ENCODE assay signal across 8 cellular contexts in the genomic region with DNA sequence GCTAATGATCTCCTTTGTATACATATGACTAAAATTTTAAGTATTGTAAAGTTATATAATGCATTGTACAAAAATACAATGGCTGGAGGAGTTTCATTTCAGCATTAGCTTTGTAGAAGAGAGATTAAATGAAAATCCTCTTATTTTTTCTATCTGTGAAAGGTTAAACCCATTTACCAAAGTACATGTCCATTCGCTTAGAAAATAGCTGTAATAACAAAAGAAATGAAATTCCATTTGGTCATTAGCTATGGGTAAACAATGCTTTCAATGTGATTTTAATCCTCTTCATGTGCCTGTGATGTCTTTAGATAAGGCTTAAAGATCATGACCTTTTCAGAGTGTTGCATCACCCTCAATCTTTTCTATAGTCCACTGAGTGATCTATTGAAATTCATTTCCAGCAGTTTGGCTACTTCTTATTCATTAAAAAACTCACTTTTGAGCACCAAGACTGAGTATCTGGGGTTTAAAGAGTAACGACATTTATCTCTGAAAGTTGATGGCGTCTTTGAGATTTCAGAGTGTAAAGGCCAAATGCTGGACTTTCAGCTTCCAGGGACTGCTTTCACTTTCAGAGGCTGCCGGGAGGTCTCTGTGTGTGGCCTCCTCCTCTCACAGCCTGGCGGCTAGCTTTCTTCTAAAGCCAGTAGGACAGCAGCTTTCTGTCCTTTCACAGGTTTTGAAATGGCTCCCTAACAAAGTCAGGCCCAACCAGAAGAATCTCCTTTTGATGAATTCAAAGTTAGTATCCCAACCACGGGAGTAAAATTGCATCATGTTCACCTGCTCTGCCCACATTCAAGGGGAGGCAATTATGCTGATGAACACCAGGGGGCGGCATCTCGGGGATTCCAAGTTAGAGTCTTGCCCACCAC.
DNase-seq lines count a peak whose midpoint lies in the region; ATAC-seq, FAIRE-seq and TF ChIP-seq lines count a peak whose summit lies in the region.

No MANE protein-coding gene starts in this region.

- H3K9me2 ChIP-seq in GM23338 (ENCODE audit: insufficient read depth) (0 out of 2 replicates have a peak, but pooled peaks cover 4% of the 10 kb centered on the region), hepatocyte (replicated peaks; ENCODE audit: insufficient read depth) (no peaks in the 10 kb centered on the region)

- DNase-seq in D721Med (ENCODE audit: insufficient read length, low spot score) (no peak), GM23338 (ENCODE audit: low spot score) (peak; percentile 92), NOMO-1 treated with dmso at 0.1 percent for 144 hours (lab: John Stamatoyannopoulos, UW; ENCODE audit: unreplicated experiment) (peak; percentile 8), hepatocyte (ENCODE audit: low spot score) (peak; percentile 50), heart left ventricle (no peak), cerebellum (ENCODE audit: low spot score) (no peak)
- no peak for DNase-seq in activated T-cell treated with anti-CD3 and anti-CD28 coated beads, Interleukin-2, amount 50 U/mL, for 4 hours

- peak overlapping the region; percentile 66 for H3K27ac Mint-ChIP-seq in GM23338

- H3K36me3 ChIP-seq in GM23338 (ENCODE audit: insufficient read depth) (no peaks in the 10 kb centered on the region), hepatocyte (replicated peaks; ENCODE audit: insufficient read depth, low read depth) (no peaks in the 10 kb centered on the region), heart left ventricle (no peaks in the 10 kb centered on the region)

- 43% methylated on average over 8 of the region's 8 CpGs for WGBS in hepatocyte (ENCODE audit: low lambda C conversion rate, missing lambda C conversion rate)
- 46 to 70% (median 64%) methylated on average over 7 to 8 of the region's 8 CpGs for WGBS in heart left ventricle, 4 donors

- H3F3A ChIP-seq in GM23338 (replicated peaks; ENCODE audit: low read depth) = no peaks in the 10 kb centered on the region

- no peaks in the 10 kb centered on the region for H3K27me3 ChIP-seq in GM23338 (ENCODE audit: insufficient read depth)
- H3K27me3 ChIP-seq in hepatocyte = no peaks in the 10 kb centered on the region
- H3K27me3 ChIP-seq in heart left ventricle = no peaks in the 10 kb centered on the region

- no peaks in the 10 kb centered on the region for H3K27me3 Mint-ChIP-seq in GM23338 (ENCODE audit: insufficient read depth, low read depth, poor library complexity)
- no peaks in the 10 kb centered on the region for H3K27me3 Mint-ChIP-seq in activated T-cell treated with anti-CD3 and anti-CD28 coated beads, Interleukin-2, amount 50 U/mL, for 4 hours (ENCODE audit: low read depth)

- peaks cover 4% of the 10 kb centered on the region; the same call in 2 of the 3 replicates for H3K4me1 Mint-ChIP-seq in GM23338
- H3K4me1 Mint-ChIP-seq in activated T-cell treated with anti-CD3 and anti-CD28 coated beads, Interleukin-2, amount 50 U/mL, for 4 hours (ENCODE audit: low read depth) = no peaks in the 10 kb centered on the region

- no peaks in the 10 kb centered on the region; the same call in 2 of the 3 replicates for H3K36me3 Mint-ChIP-seq in GM23338 (ENCODE audit: low read depth)
- no peaks in the 10 kb centered on the region for H3K36me3 Mint-ChIP-seq in activated T-cell treated with anti-CD3 and anti-CD28 coated beads, Interleukin-2, amount 50 U/mL, for 4 hours (ENCODE audit: insufficient read depth)

- no peaks in the 10 kb centered on the region for H3K79me2 ChIP-seq in GM23338 (replicated peaks; ENCODE audit: insufficient read depth)
- H3K79me2 ChIP-seq in hepatocyte = no peaks in the 10 kb centered on the region

- no peaks in the 10 kb centered on the region for H3K9me3 Mint-ChIP-seq in GM23338
- H3K9me3 Mint-ChIP-seq in activated T-cell treated with anti-CD3 and anti-CD28 coated beads, Interleukin-2, amount 50 U/mL, for 4 hours = peaks cover 11% of the 10 kb centered on the region

- ATAC-seq in GM23338 (peak; percentile 94), GM18498 (IDR thresholded peaks at IDR 0.05; ENCODE audit: unreplicated experiment) (no peak), heart left ventricle (no peak)
- no peak for ATAC-seq in activated T-cell treated with anti-CD3 and anti-CD28 coated beads, Interleukin-2, amount 50 U/mL, for 4 hours

- H3K4me3 Mint-ChIP-seq in GM23338 = no peak overlapping the region
- no peak overlapping the region for H3K4me3 Mint-ChIP-seq in activated T-cell treated with anti-CD3 and anti-CD28 coated beads, Interleukin-2, amount 50 U/mL, for 4 hours

- H2AFZ ChIP-seq in GM23338 (no peak overlapping the region), hepatocyte (peak overlapping the region; percentile 16)

- H3K4me3 ChIP-seq in GM23338 (no peak overlapping the region), hepatocyte (no peak overlapping the region), heart left ventricle (no peak overlapping the region)

- H4K20me1 ChIP-seq in GM23338 (replicated peaks; ENCODE audit: insufficient read depth) (no peaks in the 10 kb centered on the region), hepatocyte (ENCODE audit: insufficient read depth, poor library complexity, severe bottlenecking) (no peaks in the 10 kb centered on the region)

- H3K9me3 ChIP-seq in hepatocyte (ENCODE audit: low read depth) (no peaks in the 10 kb centered on the region), heart left ventricle (peaks cover 0 to 6% (median 0%) of the 10 kb centered on the region in 12 donors)

- no peak overlapping the region for H3K27ac ChIP-seq in GM23338 (ENCODE audit: low read depth)
- peak overlapping the region; percentile 18 for H3K27ac ChIP-seq in hepatocyte
- no peak overlapping the region for H3K27ac ChIP-seq in heart left ventricle

- TF ChIP-seq POLR2A in heart left ventricle (IDR thresholded peaks at IDR 0.05) = no peak

- TF ChIP-seq CTCF in D721Med (IDR thresholded peaks at IDR 0.05; ENCODE audit: insufficient read depth, missing control alignments) = no peak
- peak; percentile 79 to 91 for TF ChIP-seq CTCF in GM23338 (conservative IDR thresholded peaks at IDR 0.05; ENCODE audit: low read depth in 2 of 2)
- peak; percentile 56 for TF ChIP-seq CTCF in hepatocyte (IDR thresholded peaks at IDR 0.05; ENCODE audit: poor library complexity)
- TF ChIP-seq CTCF in heart left ventricle (IDR thresholded peaks at IDR 0.05) = peak in 3 of 12 donors; percentile 6 to 21 (median 15)

- H3K4me2 ChIP-seq in GM23338 = peak overlapping the region; percentile 18; the same call in 1 of the 2 replicates
- H3K4me2 ChIP-seq in hepatocyte = peak overlapping the region; percentile 43

- intact Hi-C loops in heart left ventricle (cut with DNase I) = no loop called here

- peak; percentile 70 for FAIRE-seq in D721Med (lab: Jason Lieb, UNC)

- H3K4me1 ChIP-seq in GM23338 (ENCODE audit: insufficient read depth) = peaks cover 8% of the 10 kb centered on the region
- H3K4me1 ChIP-seq in hepatocyte (ENCODE audit: insufficient read depth) = no peaks in the 10 kb centered on the region
- no peaks in the 10 kb centered on the region for H3K4me1 ChIP-seq in heart left ventricle

TF ChIP-seq in GM23338, 12 proteins besides CTCF, POLR2A, EP300 and RAD21 (continues in another document):
- TF ChIP-seq, protein P1, sequence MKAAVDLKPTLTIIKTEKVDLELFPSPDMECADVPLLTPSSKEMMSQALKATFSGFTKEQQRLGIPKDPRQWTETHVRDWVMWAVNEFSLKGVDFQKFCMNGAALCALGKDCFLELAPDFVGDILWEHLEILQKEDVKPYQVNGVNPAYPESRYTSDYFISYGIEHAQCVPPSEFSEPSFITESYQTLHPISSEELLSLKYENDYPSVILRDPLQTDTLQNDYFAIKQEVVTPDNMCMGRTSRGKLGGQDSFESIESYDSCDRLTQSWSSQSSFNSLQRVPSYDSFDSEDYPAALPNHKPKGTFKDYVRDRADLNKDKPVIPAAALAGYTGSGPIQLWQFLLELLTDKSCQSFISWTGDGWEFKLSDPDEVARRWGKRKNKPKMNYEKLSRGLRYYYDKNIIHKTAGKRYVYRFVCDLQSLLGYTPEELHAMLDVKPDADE (IDR thresholded peaks at IDR 0.05) = no peak
- TF ChIP-seq EZH2 (IDR thresholded peaks at IDR 0.05; ENCODE audit: low read depth, unreplicated experiment) (no peak), ZNF114 (CRISPR knock-in tag; IDR thresholded peaks at IDR 0.05) (no peak)

Comparison
In these comparisons a context has a peak if more than half of its experiments do, and no peak if none do; other contexts are left out.
1. DNase-seq: peak in GM23338 (single experiment), NOMO-1 treated with dmso at 0.1 percent for 144 hours (single experiment) and hepatocyte (single experiment); none in D721Med (single experiment), heart left ventricle (0 of 5), cerebellum (single experiment) and activated T-cell treated with anti-CD3 and anti-CD28 coated beads, Interleukin-2, amount 50 U/mL, for 4 hours (single experiment).